In genomic region chr20:44496976-44497375, GRCh38 we compare ENCODE assay signal across 8 cellular contexts. TPM values are rescaled to one million over a fixed set of nuclear protein-coding genes. Genes with fewer than 3 reads are reported as not detected.
DNase-seq lines count a peak whose midpoint lies in the region; ATAC-seq and TF ChIP-seq lines count a peak whose summit lies in the region.

No MANE protein-coding gene starts in this region.

- peaks cover 2% of the 10 kb centered on the region for H3K36me3 ChIP-seq in kidney epithelial cell (ENCODE audit: control insufficient read depth, insufficient read depth, low read length)
- H3K36me3 ChIP-seq in naive thymus-derived CD4-positive, alpha-beta T cell (ENCODE audit: control insufficient read depth in 2 of 3, insufficient read depth in 3 of 3, low read length in 3 of 3): peaks cover 19 to 95% (median 36%) of the 10 kb centered on the region in 3 experiments

- CTCF ChIA-PET in naive thymus-derived CD4-positive, alpha-beta T cell (lab: Charles Lee): no interaction called here

- DNase-seq in activated effector memory CD4-positive, alpha-beta T cell treated with anti-CD3 and anti-CD28 coated beads, Interleukin-2, amount 50 U/mL, for 16 hours: peak; percentile 69
- DNase-seq in activated effector memory CD4-positive, alpha-beta T cell treated with Interleukin-2 at 50 U/mL for 16 hours: no peak
- DNase-seq in kidney epithelial cell (ENCODE audit: low read depth) (peak; percentile 83), type B pancreatic cell (ENCODE audit: extremely low spot score, unreplicated experiment) (no peak), amygdala (lab: John Stamatoyannopoulos, UW) (no peak), NCI-H2107 treated with DMSO at 0.1 percent for 48 hours (lab: John Stamatoyannopoulos, UW; ENCODE audit: unreplicated experiment) (no peak)
- DNase-seq in naive thymus-derived CD4-positive, alpha-beta T cell: no peak

- TF ChIP-seq CTCF in kidney epithelial cell (IDR thresholded peaks at IDR 0.05; ENCODE audit: insufficient read depth, low read length, poor library complexity, severe bottlenecking) (no peak), type B pancreatic cell (conservative IDR thresholded peaks at IDR 0.05) (no peak)

- no peak for ATAC-seq in naive thymus-derived CD4-positive, alpha-beta T cell

- no peak overlapping the region for H3K27ac ChIP-seq in naive thymus-derived CD4-positive, alpha-beta T cell (ENCODE audit: low read depth, low read length)

- no peaks in the 10 kb centered on the region for H3K27me3 ChIP-seq in kidney epithelial cell (ENCODE audit: control insufficient read depth, insufficient read depth, low read length)
- H3K27me3 ChIP-seq in naive thymus-derived CD4-positive, alpha-beta T cell (ENCODE audit: control insufficient read depth in 2 of 2, insufficient read depth in 2 of 2, low read length in 2 of 2): no peaks in the 10 kb centered on the region

- H3K27me3 Mint-ChIP-seq in activated naive CD4-positive, alpha-beta T cell treated with anti-CD3 and anti-CD28 coated beads, Interleukin-2, amount 50 U/mL, for 24 hours: no peaks in the 10 kb centered on the region
- H3K27me3 Mint-ChIP-seq in type B pancreatic cell: no peaks in the 10 kb centered on the region
- H3K27me3 Mint-ChIP-seq in naive thymus-derived CD4-positive, alpha-beta T cell: no peaks in the 10 kb centered on the region

- H3K27ac Mint-ChIP-seq in activated naive CD4-positive, alpha-beta T cell treated with anti-CD3 and anti-CD28 coated beads, Interleukin-2, amount 50 U/mL, for 24 hours: peak overlapping the region; percentile 88
- peak overlapping the region; percentile 4 for H3K27ac Mint-ChIP-seq in type B pancreatic cell
- peak overlapping the region in 4 of 9 donors; percentile 14 to 82 (median 64) for H3K27ac Mint-ChIP-seq in naive thymus-derived CD4-positive, alpha-beta T cell

- no peaks in the 10 kb centered on the region for H3K9me3 ChIP-seq in naive thymus-derived CD4-positive, alpha-beta T cell (ENCODE audit: control insufficient read depth in 2 of 3, low read length in 3 of 3)

- H3K36me3 Mint-ChIP-seq in activated naive CD4-positive, alpha-beta T cell treated with anti-CD3 and anti-CD28 coated beads, Interleukin-2, amount 50 U/mL, for 24 hours: peaks cover 28% of the 10 kb centered on the region
- peaks cover 33% of the 10 kb centered on the region for H3K36me3 Mint-ChIP-seq in type B pancreatic cell
- H3K36me3 Mint-ChIP-seq in naive thymus-derived CD4-positive, alpha-beta T cell: peaks cover 18 to 65% (median 35%) of the 10 kb centered on the region in 5 donors

- no peak overlapping the region for H3K4me3 ChIP-seq in kidney epithelial cell (ENCODE audit: low read depth, low read length)
- no peak overlapping the region for H3K4me3 ChIP-seq in naive thymus-derived CD4-positive, alpha-beta T cell (ENCODE audit: low read length)

- POLR2A ChIA-PET in naive thymus-derived CD4-positive, alpha-beta T cell (lab: Charles Lee): no interaction called here

- peaks cover 0 to 7% of the 10 kb centered on the region in 2 donors for H3K4me1 ChIP-seq in naive thymus-derived CD4-positive, alpha-beta T cell (ENCODE audit: control insufficient read depth in 2 of 2, insufficient read depth in 2 of 2, low read length in 2 of 2)

- H3K4me1 Mint-ChIP-seq in activated naive CD4-positive, alpha-beta T cell treated with anti-CD3 and anti-CD28 coated beads, Interleukin-2, amount 50 U/mL, for 24 hours: peaks cover 40% of the 10 kb centered on the region
- no peaks in the 10 kb centered on the region for H3K4me1 Mint-ChIP-seq in type B pancreatic cell (ENCODE audit: unreplicated experiment)
- H3K4me1 Mint-ChIP-seq in naive thymus-derived CD4-positive, alpha-beta T cell: peaks cover 0 to 29% (median 7%) of the 10 kb centered on the region in 7 donors

- intact Hi-C loops in naive thymus-derived CD4-positive, alpha-beta T cell (cut with micrococcal nuclease): no loop called here

- H3K4me3 Mint-ChIP-seq in activated naive CD4-positive, alpha-beta T cell treated with anti-CD3 and anti-CD28 coated beads, Interleukin-2, amount 50 U/mL, for 24 hours: peak overlapping the region; percentile 31
- no peak overlapping the region for H3K4me3 Mint-ChIP-seq in type B pancreatic cell
- no peak overlapping the region for H3K4me3 Mint-ChIP-seq in naive thymus-derived CD4-positive, alpha-beta T cell

- H3K9me3 Mint-ChIP-seq in activated naive CD4-positive, alpha-beta T cell treated with anti-CD3 and anti-CD28 coated beads, Interleukin-2, amount 50 U/mL, for 24 hours: no peaks in the 10 kb centered on the region
- H3K9me3 Mint-ChIP-seq in type B pancreatic cell: no peaks in the 10 kb centered on the region
- H3K9me3 Mint-ChIP-seq in naive thymus-derived CD4-positive, alpha-beta T cell: peaks cover 0 to 2% (median 0%) of the 10 kb centered on the region in 11 donors

RNA-seq across cellular contexts. Expression of gene TTPAL, which starts 21.3 kb away (rescaled TPM):
- total RNA-seq in kidney epithelial cell: 15.4 and 25.1 TPM in 2 replicates
- 20.8 and 21.5 TPM in 2 replicates for total RNA-seq in type B pancreatic cell (ENCODE audit: low replicate concordance)
- total RNA-seq in naive thymus-derived CD4-positive, alpha-beta T cell: 10 to 100 TPM; 12.0 to 20.7 (median 17.0) TPM
- polyA plus RNA-seq in naive thymus-derived CD4-positive, alpha-beta T cell: 10 to 100 TPM in 1 of 2 donors, 1 to 10 TPM in 1; 8.8 to 14.2 TPM

RNA-seq across cellular contexts. Expression of gene SERINC3, which starts 24.9 kb away (rescaled TPM):
- total RNA-seq in kidney epithelial cell (80.5 and 92.5 TPM in 2 replicates), type B pancreatic cell (ENCODE audit: low replicate concordance) (47.1 and 65.6 TPM in 2 replicates)
- total RNA-seq in naive thymus-derived CD4-positive, alpha-beta T cell: 10 to 100 TPM; 59.7 to 85.3 (median 78.9) TPM
- polyA plus RNA-seq in naive thymus-derived CD4-positive, alpha-beta T cell: 100 to 1,000 TPM; 188 to 199 TPM

Comparison
In these comparisons a context has a peak if more than half of its experiments do, and no peak if none do; other contexts are left out.
1. DNase-seq: peak in activated effector memory CD4-positive, alpha-beta T cell treated with anti-CD3 and anti-CD28 coated beads, Interleukin-2, amount 50 U/mL, for 16 hours (single experiment) and kidney epithelial cell (single experiment); none in activated effector memory CD4-positive, alpha-beta T cell treated with Interleukin-2 at 50 U/mL for 16 hours (single experiment), type B pancreatic cell (single experiment), naive thymus-derived CD4-positive, alpha-beta T cell (0 of 9), amygdala (0 of 56) and NCI-H2107 treated with DMSO at 0.1 percent for 48 hours (single experiment).